ENCODE assay signal across 10 cellular contexts in genomic region chr10:90912176-90912575, GRCh38. TPM values are rescaled to one million over a fixed set of nuclear protein-coding genes. Genes with fewer than 3 reads are reported as not detected.
A peak's percentile ranks its signal among the peaks of the same experiment; 100 is the strongest.
DNase-seq lines count a peak whose midpoint lies in the region; ATAC-seq and TF ChIP-seq lines count a peak whose summit lies in the region.
"Had no signal": no experiment of that assay in that cellular context is flagged by ENCODE, and none has a peak within 500 bp of the region (broad histone marks: within the 10 kb centered on the region; RNA-seq: fewer than 3 reads in every experiment).

No MANE protein-coding gene starts in this region.

- peaks cover 6% of the 10 kb centered on the region; the same call in 1 of the 2 replicates for H3K36me3 ChIP-seq in DND-41 (ENCODE audit: insufficient read depth, low read length)
- H3K36me3 ChIP-seq in trophoblast cell (ENCODE audit: control insufficient read depth in 1 of 2, insufficient read depth in 2 of 2, low read length in 2 of 2) = peaks cover 6 to 20% of the 10 kb centered on the region in 2 experiments
- peaks cover 0 to 8% (median 0%) of the 10 kb centered on the region in 3 donors for H3K36me3 ChIP-seq in tibial artery
- H3K36me3 ChIP-seq: adrenal gland had no signal

- WGBS in trophoblast cell (ENCODE audit: extremely low coverage, insufficient coverage, insufficient read length) = no CpG with 5 or more reads among the region's 4 CpGs

- H3K79me2 ChIP-seq in DND-41 (ENCODE audit: insufficient read depth, low read length) (0 out of 2 replicates have a peak, but pooled peaks cover 9% of the 10 kb centered on the region), trophoblast cell (ENCODE audit: control insufficient read depth, insufficient read depth, low read length, poor library complexity) (no peaks in the 10 kb centered on the region)

- H2AK5ac ChIP-seq in trophoblast cell (ENCODE audit: low read length) = no peak overlapping the region

- intact Hi-C loops in tibial artery (cut with DNase I; ENCODE audit: low total_unique reads) = loop anchor here (5.0 kb wide), 1 partner anchor 340 kb away; no protein-coding TSS in a partner anchor

- H2BK5ac ChIP-seq in trophoblast cell (ENCODE audit: low read depth, low read length, poor library complexity) = no peak overlapping the region

- no peak overlapping the region for H3K23ac ChIP-seq in trophoblast cell (ENCODE audit: low read length)

- H4K12ac ChIP-seq in trophoblast cell (ENCODE audit: low read depth, low read length) = no peak overlapping the region

- no peak overlapping the region for H3K18ac ChIP-seq in trophoblast cell (ENCODE audit: low read length)

- no peak overlapping the region for H3K4me3 ChIP-seq in DND-41 (ENCODE audit: low read depth in 1 of 2, low read length in 2 of 2)
- H3K4me3 ChIP-seq in trophoblast cell (ENCODE audit: low read depth, low read length) = no peak overlapping the region
- H3K4me3 ChIP-seq in tibial artery = no peak overlapping the region
- H3K4me3 ChIP-seq: adrenal gland had no signal

- H3K27me3 ChIP-seq in DND-41 (ENCODE audit: insufficient read depth, low read length, poor library complexity) (no peaks in the 10 kb centered on the region), trophoblast cell (ENCODE audit: insufficient read depth, low read length) (no peaks in the 10 kb centered on the region), tibial artery (no peaks in the 10 kb centered on the region)
- H3K27me3 ChIP-seq: adrenal gland had no signal

- no peaks in the 10 kb centered on the region for H3K9me3 ChIP-seq in DND-41 (ENCODE audit: insufficient read depth, low read length, severe bottlenecking)
- H3K9me3 ChIP-seq in trophoblast cell (ENCODE audit: insufficient read depth, low read depth, low read length) = no peaks in the 10 kb centered on the region
- H3K9me3 ChIP-seq in tibial artery = no peaks in the 10 kb centered on the region
- H3K9me3 ChIP-seq: adrenal gland had no signal

- no peak overlapping the region for H3K14ac ChIP-seq in trophoblast cell (ENCODE audit: low read length)

- no peaks in the 10 kb centered on the region for H4K20me1 ChIP-seq in DND-41 (ENCODE audit: insufficient read depth, low read length)

- H3K4me1 ChIP-seq in DND-41 (ENCODE audit: insufficient read depth, low read length) = peaks cover 75% of the 10 kb centered on the region
- H3K4me1 ChIP-seq in trophoblast cell (ENCODE audit: control insufficient read depth in 1 of 2, insufficient read depth in 2 of 2, low read length in 2 of 2) = no peaks in the 10 kb centered on the region
- H3K4me1 ChIP-seq in tibial artery = peaks cover 0 to 10% (median 0%) of the 10 kb centered on the region in 4 donors

- H3K9ac ChIP-seq in DND-41 (ENCODE audit: low read depth, low read length) = peak overlapping the region; percentile 44
- H3K9ac ChIP-seq in trophoblast cell (ENCODE audit: low read length) = no peak overlapping the region

- peaks cover 2% of the 10 kb centered on the region for H3K79me1 ChIP-seq in trophoblast cell (ENCODE audit: low read length)

- CTCF ChIA-PET in RWPE1 (lab: Yijun Ruan, JAX) = interaction anchor here (0.5 to 2.7 kb wide), 27 partner anchors 9 to 975 kb away, joined by 3 to 22 read pairs (median 4); partner anchors contain the start of gene ANKRD1

- H4K91ac ChIP-seq in trophoblast cell (ENCODE audit: low read depth, low read length) = no peak overlapping the region

- H2BK12ac ChIP-seq in trophoblast cell (ENCODE audit: low read length) = no peak overlapping the region

- DNase-seq in DND-41 (no peak), RWPE1 (ENCODE audit: low spot score) (peak; percentile 50), epithelial cell of prostate (ENCODE audit: low read depth, low spot score) (no peak), trophoblast cell (no peak), DMS 273 (lab: John Stamatoyannopoulos, UW; ENCODE audit: unreplicated experiment) (no peak), DMS 273 treated with DMSO at 0.1 percent for 48 hours (lab: John Stamatoyannopoulos, UW) (no peak), SK-N-DZ (ENCODE audit: low spot score) (no peak), tibial artery (no peak)
- DNase-seq: SHP77 treated with DMSO at 0.1 percent for 48 hours had no signal

- TF ChIP-seq CTCF in DND-41 (IDR thresholded peaks at IDR 0.05; ENCODE audit: borderline replicate concordance, extremely low read depth, low read length, poor library complexity, severe bottlenecking) = no peak
- no peak for TF ChIP-seq CTCF in RWPE1 (conservative IDR thresholded peaks at IDR 0.05; ENCODE audit: low read depth)
- no peak for TF ChIP-seq CTCF in tibial artery (IDR thresholded peaks at IDR 0.05)

- POLR2A ChIA-PET in RWPE1 (lab: Yijun Ruan, JAX; ENCODE audit: low non-redundant PET) = no interaction called here

- H2BK120ac ChIP-seq in trophoblast cell (ENCODE audit: insufficient read depth, low read length, poor library complexity) = no peak overlapping the region

- H3K4me2 ChIP-seq in DND-41 (ENCODE audit: insufficient read depth, low read length) (no peak overlapping the region), trophoblast cell (ENCODE audit: low read length) (no peak overlapping the region)

- no peak; the same call in 2 of the 3 replicates for ATAC-seq in DND-41 (ENCODE audit: insufficient read depth, low read depth)

- no peak overlapping the region for H4K8ac ChIP-seq in trophoblast cell (ENCODE audit: low read depth, low read length)

- H2AFZ ChIP-seq in DND-41 (ENCODE audit: low read depth, low read length) = peak overlapping the region; percentile 9; the same call in 1 of the 2 replicates
- H2AFZ ChIP-seq in trophoblast cell (ENCODE audit: insufficient read depth, low read length, poor library complexity) = no peak overlapping the region

- H3K27ac ChIP-seq in DND-41 (ENCODE audit: low read length) (peak overlapping the region; percentile 87), RWPE1 (no peak overlapping the region), epithelial cell of prostate (peak overlapping the region; percentile 2), trophoblast cell (ENCODE audit: low read depth, low read length) (peak overlapping the region; percentile 73), tibial artery (no peak overlapping the region)
- H3K27ac ChIP-seq: adrenal gland had no signal

- no peak overlapping the region for H3K4ac ChIP-seq in trophoblast cell (ENCODE audit: low read depth, low read length)

RNA-seq across cellular contexts. Expression of gene ANKRD1, which starts 8.7 kb away (rescaled TPM):
- 319 and 331 TPM in 2 replicates for polyA plus RNA-seq in trophoblast cell (2013)
- not detected in 2 replicates for polyA plus RNA-seq in SK-N-DZ (2014; cell fraction: cytosol; rRNA removed)
- polyA plus RNA-seq in SK-N-DZ (2014; cell fraction: nucleus; rRNA removed) = not detected in 2 replicates

RNA-seq across cellular contexts. Expression of gene RPP30, which starts 40.4 kb away (rescaled TPM):
- 48.8 and 50.6 TPM in 2 replicates for polyA plus RNA-seq in trophoblast cell (2013)
- polyA plus RNA-seq in SK-N-DZ (2014; cell fraction: cytosol; rRNA removed) = 87.9 and 96.2 TPM in 2 replicates
- polyA plus RNA-seq in SK-N-DZ (2014; cell fraction: nucleus; rRNA removed) = 89.0 and 92.9 TPM in 2 replicates

RNA-seq across cellular contexts. Expression of gene HTR7, which starts 54.3 kb away (rescaled TPM):
- 1.1 and 1.2 TPM in 2 replicates for polyA plus RNA-seq in trophoblast cell (2013)
- 0.26 and 0.62 TPM in 2 replicates for polyA plus RNA-seq in SK-N-DZ (2014; cell fraction: cytosol; rRNA removed)
- 0.11 TPM in 1 of 2 replicates, not detected in the other for polyA plus RNA-seq in SK-N-DZ (2014; cell fraction: nucleus; rRNA removed)

Comparison
In these comparisons a context has a peak if more than half of its experiments do, and no peak if none do; other contexts are left out.
1. H3K27ac ChIP-seq: peak in DND-41 (single experiment), epithelial cell of prostate (single experiment) and trophoblast cell (single experiment); none in RWPE1 (single experiment) and tibial artery (0 of 2).